9 cellular contexts compared by ENCODE assay signal in the genomic region with DNA sequence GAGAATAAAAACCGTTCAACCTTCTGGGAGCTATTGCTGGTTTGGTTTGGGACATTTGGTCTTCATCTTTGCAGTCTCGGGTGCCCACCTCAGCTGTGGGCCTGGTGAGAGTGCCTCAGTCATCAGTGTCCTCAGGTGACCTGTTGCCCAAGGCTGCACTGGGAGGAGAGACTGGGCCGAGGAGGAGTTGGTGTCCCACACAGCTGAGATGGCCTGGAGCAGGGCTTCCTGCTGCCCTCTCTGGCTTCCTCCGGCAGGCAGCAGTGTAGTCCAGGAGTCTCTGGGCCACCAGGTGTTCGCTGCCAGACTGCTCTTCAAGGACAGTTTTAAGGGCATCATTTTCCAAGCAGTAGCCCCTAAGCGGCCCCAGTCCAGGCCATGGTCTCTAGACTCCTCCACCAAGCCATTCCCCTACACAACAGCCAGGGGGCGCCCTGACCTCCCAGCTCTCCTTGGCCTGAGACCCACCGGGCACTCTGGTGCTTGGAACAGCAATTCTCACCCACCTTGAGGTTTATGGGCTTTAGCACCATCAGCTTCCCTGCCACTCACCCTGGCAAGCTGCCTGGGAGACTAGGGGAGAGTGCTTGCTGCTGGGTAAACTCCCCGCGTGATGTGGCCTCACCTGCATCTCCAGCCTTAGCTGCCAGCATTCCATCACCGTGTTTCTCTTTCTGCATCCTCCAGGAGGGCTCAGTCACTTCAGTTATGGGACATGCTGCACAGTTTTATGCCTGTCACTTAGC. TPM values are rescaled to one million over a fixed set of nuclear protein-coding genes. Genes with fewer than 3 reads are reported as not detected.
A peak's percentile ranks its signal among the peaks of the same experiment; 100 is the strongest.
DNase-seq lines count a peak whose midpoint lies in the region; ATAC-seq and TF ChIP-seq lines count a peak whose summit lies in the region.
"Had no signal": no experiment of that assay in that cellular context is flagged by ENCODE, and none has a peak within 500 bp of the region (broad histone marks: within the 10 kb centered on the region; RNA-seq: fewer than 3 reads in every experiment).

No MANE protein-coding gene starts in this region.

- no peak overlapping the region for H3K4me3 Mint-ChIP-seq in activated T-helper 2 cell treated with anti-CD3 and anti-CD28 coated beads, Interferon-gamma antibody, Interleukin-2, Interleukin-4, amounts not matched to agents 10 μg/mL and 5 μg/mL and 100 μg/mL, durations not matched to agents 14 hours and 24 hours and 36 hours (ENCODE audit: low read depth)
- H3K4me3 Mint-ChIP-seq: activated naive CD4-positive, alpha-beta T cell treated with anti-CD3 and anti-CD28 coated beads, Interleukin-2, amount 50 U/mL, for 24 hours had no signal

- CTCF ChIA-PET in OCI-LY7 (lab: Charles Lee; ENCODE audit: unreplicated experiment), result interaction anchor here (0.8 to 1.6 kb wide), 3 partner anchors 12 to 60 kb away, joined by 3 to 4 read pairs (median 3); no protein-coding TSS in a partner anchor

- no peak overlapping the region for H3K4me2 ChIP-seq in OCI-LY7 (ENCODE audit: low read length)

- H3K4me1 Mint-ChIP-seq in activated T-helper 2 cell treated with anti-CD3 and anti-CD28 coated beads, Interferon-gamma antibody, Interleukin-2, Interleukin-4, amounts not matched to agents 10 μg/mL and 5 μg/mL and 100 μg/mL, durations not matched to agents 14 hours and 24 hours and 36 hours (ENCODE audit: low read depth), result peaks cover 11% of the 10 kb centered on the region

- H3K36me3 ChIP-seq in OCI-LY7 (ENCODE audit: insufficient read depth, low read length), result peaks cover 85% of the 10 kb centered on the region
- peaks cover 6 to 73% of the 10 kb centered on the region in 2 donors for H3K36me3 ChIP-seq in psoas muscle (ENCODE audit: insufficient read depth in 1 of 2, low read depth in 1 of 2)

- H3K79me2 ChIP-seq in OCI-LY7 (ENCODE audit: insufficient read depth, low read depth, low read length), result peaks cover 25% of the 10 kb centered on the region

- 60 to 65% (median 61%) methylated on average over 11 of the region's 11 CpGs for WGBS in psoas muscle, 3 donors

- H3K27me3 Mint-ChIP-seq in activated T-helper 2 cell treated with anti-CD3 and anti-CD28 coated beads, Interferon-gamma antibody, Interleukin-2, Interleukin-4, amounts not matched to agents 10 μg/mL and 5 μg/mL and 100 μg/mL, durations not matched to agents 14 hours and 24 hours and 36 hours (ENCODE audit: low read depth), result no peaks in the 10 kb centered on the region
- H3K27me3 Mint-ChIP-seq: activated naive CD4-positive, alpha-beta T cell treated with anti-CD3 and anti-CD28 coated beads, Interleukin-2, amount 50 U/mL, for 24 hours had no signal

- H3K36me3 Mint-ChIP-seq in activated T-helper 2 cell treated with anti-CD3 and anti-CD28 coated beads, Interferon-gamma antibody, Interleukin-2, Interleukin-4, amounts not matched to agents 10 μg/mL and 5 μg/mL and 100 μg/mL, durations not matched to agents 14 hours and 24 hours and 36 hours (ENCODE audit: low read depth), result peaks cover 68% of the 10 kb centered on the region

- DNase-seq in SIG-M5 treated with dmso at 0.1 percent for 504 hours (lab: John Stamatoyannopoulos, UW; ENCODE audit: unreplicated experiment), result peak; percentile 8
- no peak for DNase-seq in SIG-M5 (lab: John Stamatoyannopoulos, UW)
- DNase-seq in OCI-LY7 (ENCODE audit: low spot score), result peak; percentile 54
- peak; percentile 35 for DNase-seq in activated T-helper 2 cell treated with anti-CD3 and anti-CD28 coated beads, Interferon-gamma antibody, Interleukin-2, Interleukin-4, amounts not matched to agents 10 μg/mL and 5 μg/mL and 100 μg/mL, durations not matched to agents 14 hours and 24 hours and 36 hours (ENCODE audit: low spot score)
- peak; percentile 41 for DNase-seq in glomerular visceral epithelial cell (ENCODE audit: extremely low spot score)
- DNase-seq in psoas muscle, result peak; percentile 57 to 68

- no peaks in the 10 kb centered on the region for H3K9me3 Mint-ChIP-seq in activated T-helper 2 cell treated with anti-CD3 and anti-CD28 coated beads, Interferon-gamma antibody, Interleukin-2, Interleukin-4, amounts not matched to agents 10 μg/mL and 5 μg/mL and 100 μg/mL, durations not matched to agents 14 hours and 24 hours and 36 hours
- H3K9me3 Mint-ChIP-seq: activated naive CD4-positive, alpha-beta T cell treated with anti-CD3 and anti-CD28 coated beads, Interleukin-2, amount 50 U/mL, for 24 hours had no signal

- H3K9me2 ChIP-seq in OCI-LY7 (ENCODE audit: insufficient read depth, low read length), result no peaks in the 10 kb centered on the region

- H3K9me3 ChIP-seq in OCI-LY7 (ENCODE audit: low read length) (no peaks in the 10 kb centered on the region), psoas muscle (no peaks in the 10 kb centered on the region)

- 0 out of 2 replicates have a peak, but pooled peaks cover 6% of the 10 kb centered on the region for H4K20me1 ChIP-seq in OCI-LY7 (ENCODE audit: insufficient read depth, low read length)

- no TSS peak for BruUV-seq in OCI-LY7 (replicated peaks; lab: Mats Ljungman, UMichigan)

- peak; percentile 47 to 84 (median 72) for ATAC-seq in psoas muscle
- no peak for ATAC-seq in GM18868 (IDR thresholded peaks at IDR 0.05; ENCODE audit: unreplicated experiment)
- ATAC-seq in GM21529 (IDR thresholded peaks at IDR 0.05; ENCODE audit: unreplicated experiment), result no peak

- intact Hi-C loops in OCI-LY7 (cut with micrococcal nuclease; ENCODE audit: unreplicated experiment) (no loop called here), psoas muscle (cut with DNase I) (no loop called here)
- intact Hi-C loops in activated T-helper 2 cell treated with anti-CD3 and anti-CD28 coated beads, Interferon-gamma antibody, Interleukin-2, Interleukin-4, amounts not matched to agents 10 μg/mL and 5 μg/mL and 100 μg/mL, durations not matched to agents 14 hours and 24 hours and 36 hours (cut with micrococcal nuclease), result loop anchor here (2.0 kb wide), 1 partner anchor 62 kb away; no protein-coding TSS in a partner anchor

- no peak overlapping the region for H3K4me3 ChIP-seq in OCI-LY7 (ENCODE audit: low read depth, low read length, poor library complexity, severe bottlenecking)
- no peak overlapping the region for H3K4me3 ChIP-seq in psoas muscle

- no peaks in the 10 kb centered on the region for H3K27me3 ChIP-seq in psoas muscle (ENCODE audit: insufficient read depth in 3 of 3, low read length in 2 of 3)

- H3K4me1 ChIP-seq in OCI-LY7 (ENCODE audit: insufficient read depth, low read length, poor library complexity, severe bottlenecking) (peaks cover 14% of the 10 kb centered on the region), psoas muscle (peaks cover 5% of the 10 kb centered on the region)

- peak; percentile 91 for TF ChIP-seq CTCF in OCI-LY7 (conservative IDR thresholded peaks at IDR 0.05; ENCODE audit: low read length)
- peak; percentile 73 for TF ChIP-seq CTCF in psoas muscle (IDR thresholded peaks at IDR 0.05)

- H3K27ac Mint-ChIP-seq in activated T-helper 2 cell treated with anti-CD3 and anti-CD28 coated beads, Interferon-gamma antibody, Interleukin-2, Interleukin-4, amounts not matched to agents 10 μg/mL and 5 μg/mL and 100 μg/mL, durations not matched to agents 14 hours and 24 hours and 36 hours, result no peak overlapping the region
- H3K27ac Mint-ChIP-seq: activated naive CD4-positive, alpha-beta T cell treated with anti-CD3 and anti-CD28 coated beads, Interleukin-2, amount 50 U/mL, for 24 hours had no signal

- POLR2A ChIA-PET in OCI-LY7 (lab: Charles Lee), result interaction anchor here (1.4 kb wide), 1 partner anchor 10 kb away, joined by 5 read pairs; no protein-coding TSS in a partner anchor

- H2AFZ ChIP-seq in OCI-LY7 (ENCODE audit: low read length), result no peak overlapping the region

- no peak overlapping the region for H3K27ac ChIP-seq in OCI-LY7 (ENCODE audit: low read depth, low read length, poor library complexity, severe bottlenecking)
- no peak overlapping the region for H3K27ac ChIP-seq in psoas muscle

RNA-seq across cellular contexts. Expression of gene SYTL1, which starts 9.1 kb away (rescaled TPM):
- 67.9 and 117 TPM in 2 replicates for total RNA-seq in OCI-LY7 (2014; rRNA removed; shearing (Covaris generic))
- total RNA-seq in OCI-LY7 (2022) (81.7 and 91.6 TPM in 2 replicates), psoas muscle (1 to 10 TPM in 1 of 4 donors, under 1 TPM in 3; 0.41 to 1.3 (median 0.68) TPM)
- 20.0 and 25.7 TPM in 2 replicates for total RNA-seq in activated T-helper 2 cell treated with anti-CD3 and anti-CD28 coated beads, Interferon-gamma antibody, Interleukin-2, Interleukin-4, amounts not matched to agents 10 μg/mL and 5 μg/mL and 100 μg/mL, durations not matched to agents 14 hours and 24 hours and 36 hours
- under 1 TPM; 0.13 to 0.23 (median 0.14) TPM for polyA plus RNA-seq in psoas muscle

RNA-seq across cellular contexts. Expression of gene TMEM222, which starts 10.7 kb away (rescaled TPM):
- 32.8 and 43.4 TPM in 2 replicates for total RNA-seq in OCI-LY7 (2014; rRNA removed; shearing (Covaris generic))
- total RNA-seq in OCI-LY7 (2022) (29.5 and 30.9 TPM in 2 replicates), psoas muscle (10 to 100 TPM; 20.7 to 35.0 (median 23.8) TPM)
- total RNA-seq in activated T-helper 2 cell treated with anti-CD3 and anti-CD28 coated beads, Interferon-gamma antibody, Interleukin-2, Interleukin-4, amounts not matched to agents 10 μg/mL and 5 μg/mL and 100 μg/mL, durations not matched to agents 14 hours and 24 hours and 36 hours, result 32.1 and 35.7 TPM in 2 replicates
- polyA plus RNA-seq in psoas muscle, result 10 to 100 TPM; 30.8 to 50.2 (median 40.6) TPM

RNA-seq across cellular contexts. Expression of gene MAP3K6, which starts 34.1 kb away (rescaled TPM):
- 5.9 and 10.0 TPM in 2 replicates for total RNA-seq in OCI-LY7 (2014; rRNA removed; shearing (Covaris generic))
- total RNA-seq in OCI-LY7 (2022) (8.0 and 11.3 TPM in 2 replicates), psoas muscle (10 to 100 TPM; 16.1 to 29.8 (median 22.8) TPM)
- total RNA-seq in activated T-helper 2 cell treated with anti-CD3 and anti-CD28 coated beads, Interferon-gamma antibody, Interleukin-2, Interleukin-4, amounts not matched to agents 10 μg/mL and 5 μg/mL and 100 μg/mL, durations not matched to agents 14 hours and 24 hours and 36 hours, result 15.8 and 22.0 TPM in 2 replicates
- polyA plus RNA-seq in psoas muscle, result 10 to 100 TPM; 11.1 to 17.6 (median 12.9) TPM

RNA-seq across cellular contexts. Expression of gene FCN3, which starts 41.9 kb away (rescaled TPM):
- total RNA-seq in OCI-LY7 (2014; rRNA removed; shearing (Covaris generic)), result not detected in 2 replicates
- not detected in 2 replicates for total RNA-seq in OCI-LY7 (2022)
- not detected in 2 replicates for total RNA-seq in activated T-helper 2 cell treated with anti-CD3 and anti-CD28 coated beads, Interferon-gamma antibody, Interleukin-2, Interleukin-4, amounts not matched to agents 10 μg/mL and 5 μg/mL and 100 μg/mL, durations not matched to agents 14 hours and 24 hours and 36 hours
- 10 to 100 TPM in 1 of 4 donors, 1 to 10 TPM in 3; 3.4 to 12.9 (median 5.8) TPM for total RNA-seq in psoas muscle
- 10 to 100 TPM; 18.6 to 34.6 (median 21.9) TPM for polyA plus RNA-seq in psoas muscle

RNA-seq across cellular contexts. Expression of gene CD164L2, which starts 50.4 kb away (rescaled TPM):
- 0.13 TPM in 1 of 2 replicates, not detected in the other for total RNA-seq in OCI-LY7 (2014; rRNA removed; shearing (Covaris generic))
- not detected in 2 replicates for total RNA-seq in OCI-LY7 (2022)
- not detected in 2 replicates for total RNA-seq in activated T-helper 2 cell treated with anti-CD3 and anti-CD28 coated beads, Interferon-gamma antibody, Interleukin-2, Interleukin-4, amounts not matched to agents 10 μg/mL and 5 μg/mL and 100 μg/mL, durations not matched to agents 14 hours and 24 hours and 36 hours
- not detected for total RNA-seq in psoas muscle
- polyA plus RNA-seq in psoas muscle, result not detected

Comparison
In these comparisons a context has a peak if more than half of its experiments do, and no peak if none do; other contexts are left out.
1. ATAC-seq: peak in psoas muscle (4 of 4); none in GM18868 (single experiment) and GM21529 (single experiment).